17 cellular contexts compared by ENCODE assay signal in genomic region chr21:38123626-38124025, GRCh38.
DNase-seq lines count a peak whose midpoint lies in the region; ATAC-seq and TF ChIP-seq lines count a peak whose summit lies in the region.
"Had no signal": no experiment of that assay in that cellular context is flagged by ENCODE, and none has a peak within 500 bp of the region (broad histone marks: within the 10 kb centered on the region; RNA-seq: fewer than 3 reads in every experiment).

No MANE protein-coding gene starts in this region.

- no peaks in the 10 kb centered on the region for H3K36me3 ChIP-seq in psoas muscle (ENCODE audit: insufficient read depth in 1 of 2, low read depth in 1 of 2)
- H3K36me3 ChIP-seq: Peyer's patch had no signal

- 84 to 87% (median 86%) methylated on average over 5 of the region's 5 CpGs for WGBS in psoas muscle, 3 donors

- H3K4me3 ChIP-seq in psoas muscle: no peak overlapping the region
- H3K4me3 ChIP-seq: Peyer's patch had no signal

- no peak overlapping the region for H3K4me3 Mint-ChIP-seq in activated naive CD8-positive, alpha-beta T cell treated with anti-CD3 and anti-CD28 coated beads, Interleukin-2, amount 50 U/mL, for 24 hours
- H3K4me3 Mint-ChIP-seq in activated naive CD8-positive, alpha-beta T cell treated with anti-CD3 and anti-CD28 coated beads for 36 hours: no peak overlapping the region
- H3K4me3 Mint-ChIP-seq in activated T-cell treated with anti-CD3 and anti-CD28 coated beads, Interleukin-2, amount 50 U/mL, for 4 hours: no peak overlapping the region

- no peak for DNase-seq in activated naive CD8-positive, alpha-beta T cell treated with anti-CD3 and anti-CD28 coated beads, Interleukin-2, amount 50 U/mL, for 24 hours
- DNase-seq in activated naive CD8-positive, alpha-beta T cell treated with anti-CD3 and anti-CD28 coated beads for 36 hours: no peak
- DNase-seq in NCI-H510A (lab: John Stamatoyannopoulos, UW) (peak; percentile 65), dermis blood vessel endothelial cell (no peak), psoas muscle (no peak), inferior parietal cortex (ENCODE audit: extremely low spot score) (no peak)
- DNase-seq in activated T-cell treated with anti-CD3 and anti-CD28 coated beads, Interleukin-2, amount 50 U/mL, for 4 hours: no peak
- DNase-seq: Caco-2, Kasumi-1, NCI-H1694 treated with DMSO at 0.1 percent for 48 hours, NCI-H2227 treated with DMSO at 0.1 percent for 48 hours, NCI-H526 treated with DMSO at 0.1 percent for 48 hours, Peyer's patch, SIG-M5 had no signal

- H3K9me3 Mint-ChIP-seq in activated naive CD8-positive, alpha-beta T cell treated with anti-CD3 and anti-CD28 coated beads, Interleukin-2, amount 50 U/mL, for 24 hours: no peaks in the 10 kb centered on the region
- H3K9me3 Mint-ChIP-seq in activated naive CD8-positive, alpha-beta T cell treated with anti-CD3 and anti-CD28 coated beads for 36 hours: no peaks in the 10 kb centered on the region
- H3K9me3 Mint-ChIP-seq in activated T-cell treated with anti-CD3 and anti-CD28 coated beads, Interleukin-2, amount 50 U/mL, for 4 hours: no peaks in the 10 kb centered on the region

- peaks cover 0 to 2% (median 0%) of the 10 kb centered on the region in 3 donors for H3K27me3 ChIP-seq in psoas muscle (ENCODE audit: insufficient read depth in 3 of 3, low read length in 2 of 3)
- H3K27me3 ChIP-seq: Peyer's patch had no signal

- H3K27ac ChIP-seq in VCaP (0 out of 2 replicates have a peak overlapping the region, but pooled peaks have one; percentile 5), psoas muscle (no peak overlapping the region)
- H3K27ac ChIP-seq: C4-2B, Peyer's patch had no signal

- peak; percentile 28 for ATAC-seq in activated naive CD8-positive, alpha-beta T cell treated with anti-CD3 and anti-CD28 coated beads, Interleukin-2, amount 50 U/mL, for 24 hours
- no peak for ATAC-seq in activated T-cell treated with anti-CD3 and anti-CD28 coated beads, Interleukin-2, amount 50 U/mL, for 4 hours
- no peak for ATAC-seq in psoas muscle
- ATAC-seq: HepG2 had no signal

- H3K4me1 ChIP-seq in psoas muscle: no peaks in the 10 kb centered on the region
- H3K4me1 ChIP-seq: Caco-2, Peyer's patch had no signal

- no peaks in the 10 kb centered on the region for H3K9me3 ChIP-seq in psoas muscle
- H3K9me3 ChIP-seq: Caco-2, Peyer's patch had no signal

- intact Hi-C loops in psoas muscle (cut with DNase I): loop anchor here (10.0 kb wide), 2 partner anchors 409 to 449 kb away; no protein-coding TSS in a partner anchor

- no peaks in the 10 kb centered on the region for H3K4me1 Mint-ChIP-seq in activated naive CD8-positive, alpha-beta T cell treated with anti-CD3 and anti-CD28 coated beads, Interleukin-2, amount 50 U/mL, for 24 hours
- no peaks in the 10 kb centered on the region for H3K4me1 Mint-ChIP-seq in activated naive CD8-positive, alpha-beta T cell treated with anti-CD3 and anti-CD28 coated beads for 36 hours
- no peaks in the 10 kb centered on the region for H3K4me1 Mint-ChIP-seq in activated T-cell treated with anti-CD3 and anti-CD28 coated beads, Interleukin-2, amount 50 U/mL, for 4 hours (ENCODE audit: low read depth)

- H3K27me3 Mint-ChIP-seq in activated naive CD8-positive, alpha-beta T cell treated with anti-CD3 and anti-CD28 coated beads, Interleukin-2, amount 50 U/mL, for 24 hours: peaks cover 11% of the 10 kb centered on the region
- H3K27me3 Mint-ChIP-seq in activated naive CD8-positive, alpha-beta T cell treated with anti-CD3 and anti-CD28 coated beads for 36 hours: peaks cover 13% of the 10 kb centered on the region
- peaks cover 4% of the 10 kb centered on the region for H3K27me3 Mint-ChIP-seq in activated T-cell treated with anti-CD3 and anti-CD28 coated beads, Interleukin-2, amount 50 U/mL, for 4 hours (ENCODE audit: low read depth)

- no peak overlapping the region for H3K27ac Mint-ChIP-seq in activated naive CD8-positive, alpha-beta T cell treated with anti-CD3 and anti-CD28 coated beads, Interleukin-2, amount 50 U/mL, for 24 hours
- no peak overlapping the region for H3K27ac Mint-ChIP-seq in activated naive CD8-positive, alpha-beta T cell treated with anti-CD3 and anti-CD28 coated beads for 36 hours

- TF ChIP-seq CTCF in VCaP (conservative IDR thresholded peaks at IDR 0.05): no peak
- no peak for TF ChIP-seq CTCF in psoas muscle (IDR thresholded peaks at IDR 0.05)

- H3K36me3 Mint-ChIP-seq in activated naive CD8-positive, alpha-beta T cell treated with anti-CD3 and anti-CD28 coated beads, Interleukin-2, amount 50 U/mL, for 24 hours (ENCODE audit: low read depth): no peaks in the 10 kb centered on the region
- no peaks in the 10 kb centered on the region for H3K36me3 Mint-ChIP-seq in activated naive CD8-positive, alpha-beta T cell treated with anti-CD3 and anti-CD28 coated beads for 36 hours
- H3K36me3 Mint-ChIP-seq in activated T-cell treated with anti-CD3 and anti-CD28 coated beads, Interleukin-2, amount 50 U/mL, for 4 hours (ENCODE audit: insufficient read depth): no peaks in the 10 kb centered on the region
